15 cellular contexts compared by ENCODE assay signal in the genomic region with DNA sequence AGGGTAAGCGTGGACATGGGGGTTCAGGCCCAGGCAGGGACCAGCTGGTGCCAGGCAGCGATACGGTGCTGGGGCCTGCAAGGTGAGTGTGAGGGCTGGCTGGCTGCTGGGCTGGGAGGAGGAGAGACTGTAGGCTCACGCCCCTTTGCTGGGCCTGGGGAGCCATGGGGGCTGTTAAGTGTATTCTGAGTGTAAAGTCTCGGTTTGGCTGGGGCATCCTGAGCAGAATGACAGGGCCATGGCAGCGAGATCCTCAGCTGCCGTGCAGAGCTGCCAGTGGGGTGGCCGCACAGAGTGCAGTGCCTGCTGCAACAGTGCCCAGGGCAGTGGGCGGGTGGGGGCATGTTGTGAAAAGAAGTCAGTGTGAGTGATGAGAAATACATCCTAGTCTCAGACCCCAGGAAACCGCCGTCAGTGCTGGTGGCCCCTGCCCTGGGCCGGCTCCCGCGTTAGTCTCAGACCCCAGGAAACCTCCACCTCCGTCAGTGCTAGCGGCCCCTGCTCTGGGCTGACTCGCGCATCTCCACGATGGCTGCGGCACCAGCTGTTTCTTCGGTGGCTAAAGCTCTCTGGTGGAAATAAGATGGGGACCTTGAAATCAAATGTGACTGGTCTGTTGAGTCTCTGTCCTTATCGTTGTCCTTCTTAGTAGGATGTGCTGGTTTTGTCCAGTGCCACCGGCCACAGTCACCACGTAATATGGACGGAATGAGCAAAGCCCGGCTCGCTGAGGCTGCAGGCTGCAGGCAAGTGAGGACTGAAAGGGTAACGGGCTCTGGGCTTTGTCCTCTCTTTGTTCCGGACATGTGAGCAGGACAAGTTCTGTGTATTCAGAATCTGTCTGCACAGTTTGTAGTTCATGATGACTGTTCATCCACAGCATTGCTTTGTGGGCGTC. TPM values are rescaled to one million over a fixed set of nuclear protein-coding genes. Genes with fewer than 3 reads are reported as not detected.
DNase-seq lines count a peak whose midpoint lies in the region; TF ChIP-seq lines count a peak whose summit lies in the region.
"Had no signal": no experiment of that assay in that cellular context is flagged by ENCODE, and none has a peak within 500 bp of the region (broad histone marks: within the 10 kb centered on the region; RNA-seq: fewer than 3 reads in every experiment).

No MANE protein-coding gene starts in this region.

- peaks cover 52% of the 10 kb centered on the region for H3K36me3 Mint-ChIP-seq in activated naive CD4-positive, alpha-beta T cell treated with anti-CD3 and anti-CD28 coated beads, Interleukin-2, amount 10 ng/mL, durations not matched to agents 7 days and 5 days

- WGBS in spleen, 5 donors, result 89 to 92% (median 90%) methylated on average over 29 to 30 of the region's 30 CpGs
- 93% methylated on average over 30 of the region's 30 CpGs for whole genome bisulfite sequencing in mesenchymal stem cell

- H2AK5ac ChIP-seq in mesenchymal stem cell (ENCODE audit: low read length, severe bottlenecking), result no peak overlapping the region

- H3K4me1 ChIP-seq in Peyer's patch (peaks cover 0 to 17% (median 10%) of the 10 kb centered on the region in 4 donors), spleen (peaks cover 12 to 88% (median 60%) of the 10 kb centered on the region in 6 donors), mesenchymal stem cell (ENCODE audit: control insufficient read depth, insufficient read depth, low read depth, low read length) (peaks cover 18% of the 10 kb centered on the region)

- TF ChIP-seq CTCF in Peyer's patch (IDR thresholded peaks at IDR 0.05), result no peak
- TF ChIP-seq CTCF in epithelial cell of esophagus (IDR thresholded peaks at IDR 0.05; ENCODE audit: insufficient read depth, low read depth, low read length, missing control alignments), result no peak
- no peak for TF ChIP-seq CTCF in spleen (IDR thresholded peaks at IDR 0.05 in 8 of 11, conservative IDR thresholded peaks at IDR 0.05 in 3 of 11)

- no peak overlapping the region for H3K4ac ChIP-seq in mesenchymal stem cell (ENCODE audit: low read depth in 1 of 2, low read length in 2 of 2)

- H3K14ac ChIP-seq in mesenchymal stem cell (ENCODE audit: low read length in 2 of 2), result no peak overlapping the region

- H3K27me3 ChIP-seq in Peyer's patch (no peaks in the 10 kb centered on the region), spleen (replicated peaks in 1 of 7) (no peaks in the 10 kb centered on the region), mesenchymal stem cell (ENCODE audit: control insufficient read depth in 1 of 2, insufficient read depth in 1 of 2, low read length in 2 of 2) (no peaks in the 10 kb centered on the region)
- H3K27me3 ChIP-seq: adrenal gland, dorsolateral prefrontal cortex had no signal

- TF ChIP-seq POLR2A in Peyer's patch (IDR thresholded peaks at IDR 0.05), result no peak
- TF ChIP-seq POLR2A in spleen (IDR thresholded peaks at IDR 0.05), result no peak

- no peak for DNase-seq in activated naive CD4-positive, alpha-beta T cell treated with anti-CD3 and anti-CD28 coated beads, Interleukin-2, amount 10 ng/mL, durations not matched to agents 7 days and 5 days
- DNase-seq in activated naive CD4-positive, alpha-beta T cell (lab: John Stamatoyannopoulos, UW), result no peak
- DNase-seq in Peyer's patch (peak in 2 of 3 donors; percentile 44 to 46), epithelial cell of esophagus (ENCODE audit: low read depth) (peak; percentile 13), spleen (peak; percentile 76), NCI-H748 (lab: John Stamatoyannopoulos, UW; ENCODE audit: unreplicated experiment) (no peak), mesenchymal stem cell (no peak), activated gamma-delta T cell treated with Interleukin-2 at 50 U/mL for 16 hours (no peak)
- DNase-seq: Karpas-422; NCI-H2107; NK-92 treated with Interleukin-12 subunit alpha and Interleukin-12 subunit beta, amount 100 ng/mL, for 24 hours; stimulated activated CD4-positive, alpha-beta T cell treated with anti-CD3 and anti-CD28 coated beads, Interleukin-4, amount 100 ng/mL, for 4 hours; stimulated activated naive CD8-positive, alpha-beta T cell treated with anti-CD3 and anti-CD28 coated beads, Interleukin-15, Interleukin-2, amounts not matched to agents 100 U/mL and 50 U/mL, for 24 hours had no signal

- H3K18ac ChIP-seq in mesenchymal stem cell (ENCODE audit: low read depth in 1 of 2, low read length in 2 of 2), result no peak overlapping the region

- H3K23ac ChIP-seq in mesenchymal stem cell (ENCODE audit: low read length in 2 of 2), result no peak overlapping the region

- H3K27ac ChIP-seq in Peyer's patch, result peak overlapping the region in 2 of 4 donors; percentile 53 to 84
- H3K27ac ChIP-seq in spleen, result peak overlapping the region in 7 of 8 donors; percentile 52 to 90 (median 82)
- no peak overlapping the region for H3K27ac ChIP-seq in mesenchymal stem cell (ENCODE audit: low read length, poor library complexity, severe bottlenecking)

- no peak overlapping the region for H4K91ac ChIP-seq in mesenchymal stem cell (ENCODE audit: low read length)

- H3K4me2 ChIP-seq in mesenchymal stem cell (ENCODE audit: low read length, poor library complexity, severe bottlenecking), result no peak overlapping the region

- H3K4me3 ChIP-seq in Peyer's patch, result no peak overlapping the region
- no peak overlapping the region for H3K4me3 ChIP-seq in epithelial cell of esophagus (ENCODE audit: low read length)
- H3K4me3 ChIP-seq in spleen, result no peak overlapping the region
- peak overlapping the region in 1 of 2 experiments; percentile 1 for H3K4me3 ChIP-seq in mesenchymal stem cell (ENCODE audit: insufficient read depth in 1 of 2, low read depth in 1 of 2, low read length in 2 of 2)
- H3K4me3 ChIP-seq: adrenal gland had no signal

- H2BK12ac ChIP-seq in mesenchymal stem cell (ENCODE audit: low read length in 2 of 2), result no peak overlapping the region

- H2AFZ ChIP-seq in mesenchymal stem cell (ENCODE audit: low read depth, low read length), result no peak overlapping the region

- no peak overlapping the region for H3K4me3 Mint-ChIP-seq in activated naive CD4-positive, alpha-beta T cell treated with anti-CD3 and anti-CD28 coated beads, Interleukin-2, amount 10 ng/mL, durations not matched to agents 7 days and 5 days

- intact Hi-C loops in spleen (cut with DNase I; ENCODE audit: low total_unique reads), result no loop called here

- H2BK120ac ChIP-seq in mesenchymal stem cell (ENCODE audit: low read depth, low read length), result no peak overlapping the region

- H2BK15ac ChIP-seq in mesenchymal stem cell (ENCODE audit: low read depth, poor library complexity, severe bottlenecking), result no peak overlapping the region

- H2BK5ac ChIP-seq in mesenchymal stem cell (ENCODE audit: low read depth, low read length, poor library complexity, severe bottlenecking), result no peak overlapping the region

- H4K8ac ChIP-seq in mesenchymal stem cell (ENCODE audit: low read length), result no peak overlapping the region

- peak overlapping the region; percentile 98 for H3K27ac Mint-ChIP-seq in activated naive CD4-positive, alpha-beta T cell treated with anti-CD3 and anti-CD28 coated beads, Interleukin-2, amount 10 ng/mL, durations not matched to agents 7 days and 5 days

- peaks cover 51% of the 10 kb centered on the region for H3K4me1 Mint-ChIP-seq in activated naive CD4-positive, alpha-beta T cell treated with anti-CD3 and anti-CD28 coated beads, Interleukin-2, amount 10 ng/mL, durations not matched to agents 7 days and 5 days

- H3K27me3 Mint-ChIP-seq in activated naive CD4-positive, alpha-beta T cell treated with anti-CD3 and anti-CD28 coated beads, Interleukin-2, amount 10 ng/mL, durations not matched to agents 7 days and 5 days, result no peaks in the 10 kb centered on the region

- no peak overlapping the region for H3K9ac ChIP-seq in mesenchymal stem cell (ENCODE audit: low read length)

- H3K9me3 Mint-ChIP-seq in activated naive CD4-positive, alpha-beta T cell treated with anti-CD3 and anti-CD28 coated beads, Interleukin-2, amount 10 ng/mL, durations not matched to agents 7 days and 5 days, result no peaks in the 10 kb centered on the region

- H3K36me3 ChIP-seq in Peyer's patch (peaks cover 0 to 92% (median 0%) of the 10 kb centered on the region in 3 donors), spleen (peaks cover 0 to 89% (median 66%) of the 10 kb centered on the region in 6 donors), mesenchymal stem cell (ENCODE audit: control insufficient read depth in 1 of 2, insufficient read depth in 2 of 2, low read depth in 1 of 2, low read length in 2 of 2) (peaks cover 76 to 87% of the 10 kb centered on the region in 2 experiments)

- CTCF ChIA-PET in activated naive CD4-positive, alpha-beta T cell treated with anti-CD3 and anti-CD28 coated beads, Interleukin-2, amount 10 ng/mL, durations not matched to agents 7 days and 5 days (lab: Charles Lee), result interaction anchor here (1.2 kb wide), 1 partner anchor 101 kb away, joined by 3 read pairs; a partner anchor contains a TSS

- H3K9me3 ChIP-seq in Peyer's patch (no peaks in the 10 kb centered on the region), spleen (no peaks in the 10 kb centered on the region), mesenchymal stem cell (ENCODE audit: control insufficient read depth, low read length) (no peaks in the 10 kb centered on the region)
- H3K9me3 ChIP-seq: adrenal gland had no signal

- peaks cover 22% of the 10 kb centered on the region for H3K79me1 ChIP-seq in mesenchymal stem cell (replicated peaks; ENCODE audit: low read length, poor library complexity, severe bottlenecking)

RNA-seq across cellular contexts. Expression of a gene that starts 22.9 kb away (rescaled TPM):
- total RNA-seq in Peyer's patch, result 100 to 1,000 TPM in 2 of 4 donors, 10 to 100 TPM in 2; 94.6 to 120 (median 108) TPM
- 10 to 100 TPM; 39.9 to 68.1 (median 50.0) TPM for total RNA-seq in spleen
- 10 to 100 TPM; 35.4 to 50.2 (median 45.9) TPM for polyA plus RNA-seq in spleen
- polyA plus RNA-seq in mesenchymal stem cell (2013, experiment 1 of 2), result 7.7 TPM
- polyA plus RNA-seq in mesenchymal stem cell (2013, experiment 2 of 2), result 7.7 TPM

RNA-seq across cellular contexts. Expression of a gene that starts 55.0 kb away (rescaled TPM):
- total RNA-seq in Peyer's patch, result not detected
- 1 to 10 TPM in 5 of 7 donors, under 1 TPM in 2; 0.74 to 7.4 (median 1.5) TPM for total RNA-seq in spleen
- 1 to 10 TPM in 1 of 3 donors, under 1 TPM in 2; 0.14 to 1.1 (median 0.57) TPM for polyA plus RNA-seq in spleen
- 0.43 TPM for polyA plus RNA-seq in mesenchymal stem cell (2013, experiment 1 of 2)
- 0.37 TPM for polyA plus RNA-seq in mesenchymal stem cell (2013, experiment 2 of 2)

Comparison
In these comparisons a context has a peak if more than half of its experiments do, and no peak if none do; other contexts are left out.
1. DNase-seq: peak in Peyer's patch (2 of 3), epithelial cell of esophagus (single experiment) and spleen (single experiment); none in activated naive CD4-positive, alpha-beta T cell treated with anti-CD3 and anti-CD28 coated beads, Interleukin-2, amount 10 ng/mL, durations not matched to agents 7 days and 5 days (single experiment), activated naive CD4-positive, alpha-beta T cell (0 of 4), NCI-H748 (single experiment), mesenchymal stem cell (single experiment) and activated gamma-delta T cell treated with Interleukin-2 at 50 U/mL for 16 hours (single experiment).